In the genomic region with DNA sequence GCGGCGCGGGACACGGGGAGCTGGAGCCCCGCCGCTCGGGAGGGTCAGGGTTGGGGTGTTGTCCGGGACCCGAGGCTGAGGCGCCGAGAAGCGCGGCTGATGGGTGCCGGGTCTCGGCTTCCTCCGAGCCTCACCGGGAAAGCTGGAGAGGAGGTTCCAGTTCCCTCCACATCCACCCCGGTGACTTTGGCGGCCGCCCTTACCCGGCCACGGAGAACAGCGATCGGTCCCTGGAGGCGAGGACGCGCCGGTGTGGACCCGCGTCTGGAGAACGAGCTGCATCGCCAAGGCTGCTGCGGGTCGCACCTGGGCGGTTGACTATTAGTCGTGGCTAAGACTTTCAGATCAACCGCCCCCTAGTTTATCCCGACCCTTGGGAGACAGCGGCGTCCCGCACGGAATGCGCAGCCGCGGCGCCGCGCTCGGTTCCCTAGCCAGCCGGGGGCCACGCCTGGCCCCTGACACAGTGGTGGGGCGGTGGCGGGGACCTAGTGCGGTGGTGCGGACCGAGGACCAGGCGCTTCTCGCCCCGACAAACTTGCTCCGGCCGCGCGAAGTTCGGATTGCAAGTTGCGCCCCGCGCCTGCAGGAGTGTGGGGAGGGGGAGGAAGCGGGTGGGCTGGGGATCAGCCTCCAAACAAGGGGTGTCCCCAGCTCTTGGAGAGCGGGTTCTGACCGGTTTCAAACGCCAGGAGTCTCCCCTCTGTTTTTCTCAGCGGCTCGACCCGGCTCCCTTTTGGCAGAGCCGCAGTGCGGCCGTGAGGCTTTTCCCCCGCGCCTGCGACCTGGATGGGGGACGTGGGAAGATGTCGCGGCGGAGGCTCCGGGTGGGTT, we compare ENCODE assay signal across 8 cellular contexts. TPM values are rescaled to one million over a fixed set of nuclear protein-coding genes. Genes with fewer than 3 reads are reported as not detected.
DNase-seq lines count a peak whose midpoint lies in the region; ATAC-seq and TF ChIP-seq lines count a peak whose summit lies in the region.

No MANE protein-coding gene starts in this region.

- peaks cover 58% of the 10 kb centered on the region for H3K27me3 ChIP-seq in gastroesophageal sphincter
- H3K27me3 ChIP-seq in neutrophil = peaks cover 96% of the 10 kb centered on the region

- TF ChIP-seq POLR2A in gastroesophageal sphincter (IDR thresholded peaks at IDR 0.05) = no peak

- DNase-seq in HT1080 (ENCODE audit: low read depth) = peak; percentile 11
- DNase-seq in activated T-cell treated with anti-CD3 and anti-CD28 coated beads, Interleukin-2, amount 50 U/mL, for 48 hours = peak; percentile 42 to 51
- DNase-seq in NCI-H2081 treated with DMSO at 0.1 percent for 48 hours (lab: John Stamatoyannopoulos, UW) = no peak

- TF ChIP-seq EP300 in gastroesophageal sphincter (IDR thresholded peaks at IDR 0.05) = no peak

- H3K36me3 ChIP-seq in gastroesophageal sphincter (no peaks in the 10 kb centered on the region), neutrophil (no peaks in the 10 kb centered on the region)

- peak; percentile 26 for ATAC-seq in gastroesophageal sphincter
- no peak for ATAC-seq in HG02798 (IDR thresholded peaks at IDR 0.05; ENCODE audit: poor library complexity, unreplicated experiment)
- no peak for ATAC-seq in HG03108 (IDR thresholded peaks at IDR 0.05; ENCODE audit: unreplicated experiment)

- H3K4me3 ChIP-seq in GM08714 (ENCODE audit: low read length) (peak overlapping the region; percentile 78; the same call in 1 of the 2 replicates), gastroesophageal sphincter (peak overlapping the region; percentile 27 to 71), neutrophil (ENCODE audit: low read depth in 1 of 2, low read length in 1 of 2) (peak overlapping the region; percentile 52 to 73)

- no CpG with 5 or more reads among the region's 85 CpGs for WGBS in gastroesophageal sphincter (ENCODE audit: low coverage in 1 of 2), 2 donors

- TF ChIP-seq CTCF in gastroesophageal sphincter (IDR thresholded peaks at IDR 0.05) (no peak), neutrophil (IDR thresholded peaks at IDR 0.05) (no peak)

- H3K4me1 ChIP-seq in gastroesophageal sphincter (peaks cover 0 to 34% (median 7%) of the 10 kb centered on the region in 3 donors), neutrophil (ENCODE audit: control insufficient read depth in 1 of 2, insufficient read depth in 1 of 2, low read depth in 1 of 2, low read length in 1 of 2) (peaks cover 21 to 30% of the 10 kb centered on the region in 2 experiments)

- H3K27ac ChIP-seq in gastroesophageal sphincter (peak overlapping the region in 1 of 4 donors; percentile 65), neutrophil (no peak overlapping the region)

- H3K9me3 ChIP-seq in gastroesophageal sphincter (no peaks in the 10 kb centered on the region), neutrophil (no peaks in the 10 kb centered on the region)

RNA-seq across cellular contexts. Expression of gene FHDC1, which starts 0.5 kb away (rescaled TPM):
- 0.03 and 0.23 TPM in 2 replicates for total RNA-seq in HT1080 (2014; rRNA removed; shearing (Covaris generic))
- 0.23 and 0.45 TPM in 2 replicates for polyA plus RNA-seq in HT1080 (2015; cell fraction: cytosol; rRNA removed)
- 1.5 and 1.6 TPM in 2 replicates for polyA plus RNA-seq in HT1080 (2015; cell fraction: nucleus; rRNA removed)
- 1 to 10 TPM in 3 of 4 donors, under 1 TPM in 1; 0.62 to 1.8 (median 1.3) TPM for total RNA-seq in gastroesophageal sphincter
